ENCODE assay signal across 10 cellular contexts in the genomic region with DNA sequence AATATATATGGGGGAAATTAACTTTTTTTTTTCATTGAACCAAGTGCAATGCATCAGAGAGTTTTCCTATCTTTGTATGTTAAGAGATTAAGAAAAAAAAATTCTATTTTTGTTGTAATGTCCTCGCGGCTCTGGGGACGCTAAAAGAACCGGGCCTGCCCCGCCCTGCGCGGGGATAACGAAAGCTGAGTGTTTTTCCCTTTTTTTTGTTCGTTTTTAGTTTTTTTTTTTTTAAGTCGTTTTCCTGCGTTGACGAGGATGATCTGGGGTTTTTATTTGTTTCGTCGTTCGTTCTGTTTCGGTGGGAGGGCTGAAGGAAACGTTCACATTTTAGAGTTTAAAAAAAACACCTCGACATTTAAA. TPM values are rescaled to one million over a fixed set of nuclear protein-coding genes. Genes with fewer than 3 reads are reported as not detected.
A peak's percentile ranks its signal among the peaks of the same experiment; 100 is the strongest.
DNase-seq lines count a peak whose midpoint lies in the region; ATAC-seq and TF ChIP-seq lines count a peak whose summit lies in the region.
"Had no signal": no experiment of that assay in that cellular context is flagged by ENCODE, and none has a peak within 500 bp of the region (broad histone marks: within the 10 kb centered on the region; RNA-seq: fewer than 3 reads in every experiment).

No MANE protein-coding gene starts in this region.

- CTCF ChIA-PET in activated CD8-positive, alpha-beta T cell treated with anti-CD3 and anti-CD28 coated beads, Interleukin-2, amount 10 ng/mL, durations not matched to agents 7 days and 5 days (lab: Charles Lee), result interaction anchor here (4.4 to 8.4 kb wide), 2 partner anchors 35 to 120 kb away, joined by 50 to 131 read pairs; no protein-coding TSS in a partner anchor
- CTCF ChIA-PET in activated CD8-positive, alpha-beta T cell treated with anti-CD3 and anti-CD28 coated beads for 36 hours (lab: Charles Lee), result no interaction called here
- CTCF ChIA-PET in T-cell (lab: Charles Lee), result interaction anchor here in 1 of 2 donors (0.6 to 0.7 kb wide), 2 partner anchors 260 to 413 kb away, joined by 3 read pairs; no protein-coding TSS in a partner anchor

- DNase-seq in activated CD8-positive, alpha-beta T cell treated with anti-CD3 and anti-CD28 coated beads, Interleukin-2, amount 10 ng/mL, durations not matched to agents 7 days and 5 days, result no peak
- DNase-seq in activated CD8-positive, alpha-beta T cell treated with anti-CD3 and anti-CD28 coated beads for 36 hours, result no peak
- DNase-seq in T-cell, result no peak
- no peak for DNase-seq in immature natural killer cell
- DNase-seq in substantia nigra (lab: John Stamatoyannopoulos, UW), result no peak
- no peak for DNase-seq in DMS 273 treated with DMSO at 0.1 percent for 48 hours (lab: John Stamatoyannopoulos, UW)
- DNase-seq: activated CD4-positive, alpha-beta T cell treated with anti-CD3 and anti-CD28 coated beads for 4 hours; NCI-H187 had no signal

- intact Hi-C loops in activated CD8-positive, alpha-beta T cell treated with anti-CD3 and anti-CD28 coated beads for 36 hours (cut with micrococcal nuclease), result no loop called here

- peaks cover 36% of the 10 kb centered on the region for H3K27me3 Mint-ChIP-seq in activated CD8-positive, alpha-beta T cell treated with anti-CD3 and anti-CD28 coated beads, Interleukin-2, amount 10 ng/mL, durations not matched to agents 7 days and 5 days (ENCODE audit: low read depth)
- peaks cover 30% of the 10 kb centered on the region for H3K27me3 Mint-ChIP-seq in activated CD8-positive, alpha-beta T cell treated with anti-CD3 and anti-CD28 coated beads for 36 hours
- peaks cover 5 to 16% of the 10 kb centered on the region in 2 donors for H3K27me3 Mint-ChIP-seq in T-cell
- H3K27me3 Mint-ChIP-seq in immature natural killer cell (ENCODE audit: low read depth in 3 of 3), result peaks cover 44 to 45% (median 45%) of the 10 kb centered on the region in 3 donors

- peaks cover 51% of the 10 kb centered on the region for H3K4me1 Mint-ChIP-seq in activated CD8-positive, alpha-beta T cell treated with anti-CD3 and anti-CD28 coated beads, Interleukin-2, amount 10 ng/mL, durations not matched to agents 7 days and 5 days (ENCODE audit: low read depth)
- peaks cover 48% of the 10 kb centered on the region for H3K4me1 Mint-ChIP-seq in activated CD8-positive, alpha-beta T cell treated with anti-CD3 and anti-CD28 coated beads for 36 hours (ENCODE audit: low read depth)
- peaks cover 43 to 55% (median 55%) of the 10 kb centered on the region in 3 donors for H3K4me1 Mint-ChIP-seq in T-cell
- H3K4me1 Mint-ChIP-seq in immature natural killer cell, result peaks cover 35 to 47% of the 10 kb centered on the region in 2 donors

- no peak for TF ChIP-seq CTCF in activated CD8-positive, alpha-beta T cell treated with anti-CD3 and anti-CD28 coated beads for 36 hours (IDR thresholded peaks at IDR 0.05)

- peak overlapping the region; percentile 39 for H3K4me3 Mint-ChIP-seq in activated CD8-positive, alpha-beta T cell treated with anti-CD3 and anti-CD28 coated beads, Interleukin-2, amount 10 ng/mL, durations not matched to agents 7 days and 5 days
- no peak overlapping the region for H3K4me3 Mint-ChIP-seq in activated CD8-positive, alpha-beta T cell treated with anti-CD3 and anti-CD28 coated beads for 36 hours
- H3K4me3 Mint-ChIP-seq in T-cell, result peak overlapping the region; percentile 64 to 89 (median 77)
- peak overlapping the region in 4 of 5 donors; percentile 27 to 60 (median 52) for H3K4me3 Mint-ChIP-seq in immature natural killer cell

- ATAC-seq in activated CD8-positive, alpha-beta T cell treated with anti-CD3 and anti-CD28 coated beads, Interleukin-2, amount 10 ng/mL, durations not matched to agents 7 days and 5 days, result no peak
- ATAC-seq in activated CD8-positive, alpha-beta T cell treated with anti-CD3 and anti-CD28 coated beads for 36 hours, result no peak
- ATAC-seq in T-cell (replicated peaks in 1 of 4) (no peak), GM19023 (IDR thresholded peaks at IDR 0.05; ENCODE audit: unreplicated experiment) (no peak), HG03108 (IDR thresholded peaks at IDR 0.05; ENCODE audit: unreplicated experiment) (no peak)

- H3K27ac Mint-ChIP-seq in activated CD8-positive, alpha-beta T cell treated with anti-CD3 and anti-CD28 coated beads, Interleukin-2, amount 10 ng/mL, durations not matched to agents 7 days and 5 days, result no peak overlapping the region
- H3K27ac Mint-ChIP-seq in activated CD8-positive, alpha-beta T cell treated with anti-CD3 and anti-CD28 coated beads for 36 hours, result no peak overlapping the region
- peak overlapping the region; percentile 71 to 82 for H3K27ac Mint-ChIP-seq in T-cell
- H3K27ac Mint-ChIP-seq in immature natural killer cell, result peak overlapping the region in 3 of 6 donors; percentile 18 to 65 (median 65)

- POLR2A ChIA-PET in activated CD8-positive, alpha-beta T cell treated with anti-CD3 and anti-CD28 coated beads, Interleukin-2, amount 10 ng/mL, durations not matched to agents 7 days and 5 days (lab: Charles Lee), result no interaction called here
- POLR2A ChIA-PET in activated CD8-positive, alpha-beta T cell treated with anti-CD3 and anti-CD28 coated beads for 36 hours (lab: Charles Lee), result interaction anchor here (1.4 kb wide), 1 partner anchor 132 kb away, joined by 3 read pairs; no protein-coding TSS in a partner anchor
- POLR2A ChIA-PET in T-cell (lab: Charles Lee), result interaction anchor here in 1 of 2 donors (0.7 kb wide), 1 partner anchor 163 kb away, joined by 16 read pairs; no protein-coding TSS in a partner anchor

- peak overlapping the region; percentile 38 for H3K27ac ChIP-seq in substantia nigra (ENCODE audit: low read depth, low read length, poor library complexity, severe bottlenecking)

- peaks cover 7% of the 10 kb centered on the region for H3K36me3 Mint-ChIP-seq in activated CD8-positive, alpha-beta T cell treated with anti-CD3 and anti-CD28 coated beads, Interleukin-2, amount 10 ng/mL, durations not matched to agents 7 days and 5 days (ENCODE audit: low read depth)
- peaks cover 5% of the 10 kb centered on the region for H3K36me3 Mint-ChIP-seq in activated CD8-positive, alpha-beta T cell treated with anti-CD3 and anti-CD28 coated beads for 36 hours (ENCODE audit: low read depth)
- H3K36me3 Mint-ChIP-seq in T-cell, result no peaks in the 10 kb centered on the region
- H3K36me3 Mint-ChIP-seq in immature natural killer cell, result no peaks in the 10 kb centered on the region

- no peaks in the 10 kb centered on the region for H3K9me3 Mint-ChIP-seq in activated CD8-positive, alpha-beta T cell treated with anti-CD3 and anti-CD28 coated beads, Interleukin-2, amount 10 ng/mL, durations not matched to agents 7 days and 5 days (ENCODE audit: insufficient read depth)
- H3K9me3 Mint-ChIP-seq in activated CD8-positive, alpha-beta T cell treated with anti-CD3 and anti-CD28 coated beads for 36 hours, result no peaks in the 10 kb centered on the region
- H3K9me3 Mint-ChIP-seq in T-cell (no peaks in the 10 kb centered on the region), immature natural killer cell (peaks cover 2 to 6% (median 4%) of the 10 kb centered on the region in 6 donors)

RNA-seq across cellular contexts. Expression of gene LYL1, which starts 5.7 kb away (rescaled TPM):
- total RNA-seq in activated CD8-positive, alpha-beta T cell treated with anti-CD3 and anti-CD28 coated beads, Interleukin-2, amount 10 ng/mL, durations not matched to agents 7 days and 5 days, result 1 to 10 TPM; 3.3 to 3.8 TPM
- total RNA-seq in activated CD8-positive, alpha-beta T cell treated with anti-CD3 and anti-CD28 coated beads for 36 hours, result 1 to 10 TPM; 3.9 to 4.8 TPM
- 10 to 100 TPM in 3 of 5 donors, 1 to 10 TPM in 2; 3.4 to 20.6 (median 15.4) TPM for total RNA-seq in T-cell
- 1 to 10 TPM; 1.1 to 2.2 (median 2.1) TPM for polyA plus RNA-seq in immature natural killer cell

RNA-seq across cellular contexts. Expression of gene TRMT1, which starts 19.6 kb away (rescaled TPM):
- 10 to 100 TPM; 59.8 to 60.3 TPM for total RNA-seq in activated CD8-positive, alpha-beta T cell treated with anti-CD3 and anti-CD28 coated beads, Interleukin-2, amount 10 ng/mL, durations not matched to agents 7 days and 5 days
- 10 to 100 TPM; 85.0 to 95.7 TPM for total RNA-seq in activated CD8-positive, alpha-beta T cell treated with anti-CD3 and anti-CD28 coated beads for 36 hours
- 100 to 1,000 TPM in 2 of 5 donors, 10 to 100 TPM in 3; 68.9 to 121 (median 95.6) TPM for total RNA-seq in T-cell
- polyA plus RNA-seq in immature natural killer cell, result 10 to 100 TPM; 13.2 to 16.5 (median 16.3) TPM

RNA-seq across cellular contexts. Expression of gene NACC1, which starts 21.1 kb away (rescaled TPM):
- 10 to 100 TPM; 74.6 to 84.8 TPM for total RNA-seq in activated CD8-positive, alpha-beta T cell treated with anti-CD3 and anti-CD28 coated beads, Interleukin-2, amount 10 ng/mL, durations not matched to agents 7 days and 5 days
- total RNA-seq in activated CD8-positive, alpha-beta T cell treated with anti-CD3 and anti-CD28 coated beads for 36 hours, result 10 to 100 TPM; 73.8 to 87.5 TPM
- 10 to 100 TPM; 23.8 to 44.9 (median 38.1) TPM for total RNA-seq in T-cell
- polyA plus RNA-seq in immature natural killer cell, result 1 to 10 TPM in 2 of 3 donors, not detected in 1; 1.2 to 2.8 TPM

RNA-seq across cellular contexts. Expression of gene STX10, which starts 53.2 kb away (rescaled TPM):
- total RNA-seq in activated CD8-positive, alpha-beta T cell treated with anti-CD3 and anti-CD28 coated beads, Interleukin-2, amount 10 ng/mL, durations not matched to agents 7 days and 5 days, result 10 to 100 TPM; 68.4 to 69.2 TPM
- 10 to 100 TPM; 66.8 to 72.4 TPM for total RNA-seq in activated CD8-positive, alpha-beta T cell treated with anti-CD3 and anti-CD28 coated beads for 36 hours
- total RNA-seq in T-cell, result 10 to 100 TPM; 43.8 to 89.6 (median 67.3) TPM
- 10 to 100 TPM; 56.8 to 92.5 (median 66.0) TPM for polyA plus RNA-seq in immature natural killer cell

RNA-seq across cellular contexts. Expression of gene IER2, which starts 53.3 kb away (rescaled TPM):
- 100 to 1,000 TPM; 203 to 210 TPM for total RNA-seq in activated CD8-positive, alpha-beta T cell treated with anti-CD3 and anti-CD28 coated beads, Interleukin-2, amount 10 ng/mL, durations not matched to agents 7 days and 5 days
- 100 to 1,000 TPM; 120 to 122 TPM for total RNA-seq in activated CD8-positive, alpha-beta T cell treated with anti-CD3 and anti-CD28 coated beads for 36 hours
- 100 to 1,000 TPM; 165 to 413 (median 196) TPM for total RNA-seq in T-cell
- 100 to 1,000 TPM; 395 to 487 (median 487) TPM for polyA plus RNA-seq in immature natural killer cell

Comparison
In these comparisons a context has a peak if more than half of its experiments do, and no peak if none do; other contexts are left out.
1. H3K27ac Mint-ChIP-seq: peak in T-cell (2 of 2); none in activated CD8-positive, alpha-beta T cell treated with anti-CD3 and anti-CD28 coated beads, Interleukin-2, amount 10 ng/mL, durations not matched to agents 7 days and 5 days (single experiment) and activated CD8-positive, alpha-beta T cell treated with anti-CD3 and anti-CD28 coated beads for 36 hours (single experiment).